8 cellular contexts compared by ENCODE assay signal in the genomic region with DNA sequence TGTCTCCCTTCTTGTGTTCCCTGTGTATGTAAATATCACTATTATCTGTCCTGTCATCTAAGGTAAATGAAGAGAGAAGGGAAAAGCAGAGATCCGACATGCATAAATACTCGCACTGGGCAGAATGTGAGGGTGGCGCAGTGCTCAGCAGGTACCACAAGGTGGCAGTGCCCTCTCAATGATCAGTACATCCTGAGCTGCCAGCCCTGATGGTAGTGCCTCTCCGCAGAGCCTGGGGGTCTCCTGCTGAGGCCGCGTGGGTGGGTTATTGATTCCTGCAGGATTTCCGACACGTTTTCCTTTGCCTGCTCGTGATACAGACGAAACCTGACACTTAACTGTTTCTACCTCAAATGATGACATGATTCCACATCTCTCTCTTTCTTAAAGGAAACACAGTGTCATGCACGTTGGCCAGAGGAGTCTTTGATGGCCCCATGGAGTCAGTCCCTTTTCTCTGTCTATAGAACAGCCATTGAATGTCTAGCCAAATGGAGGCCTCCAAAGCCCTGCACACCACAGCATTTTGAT. TPM values are rescaled to one million over a fixed set of nuclear protein-coding genes. Genes with fewer than 3 reads are reported as not detected.
DNase-seq lines count a peak whose midpoint lies in the region; ATAC-seq and TF ChIP-seq lines count a peak whose summit lies in the region.

No MANE protein-coding gene starts in this region.

- H3K36me3 ChIP-seq in SK-N-MC (ENCODE audit: insufficient read depth, low read length) (no peaks in the 10 kb centered on the region), heart right ventricle (no peaks in the 10 kb centered on the region), psoas muscle (ENCODE audit: insufficient read depth in 1 of 2, low read depth in 1 of 2) (no peaks in the 10 kb centered on the region), vagina (no peaks in the 10 kb centered on the region)

- H3K4me3 ChIP-seq in SK-N-MC: no peak overlapping the region
- no peak overlapping the region for H3K4me3 ChIP-seq in heart right ventricle
- H3K4me3 ChIP-seq in psoas muscle: no peak overlapping the region
- H3K4me3 ChIP-seq in vagina: no peak overlapping the region

- peaks cover 0 to 25% (median 7%) of the 10 kb centered on the region in 7 donors for H3K27me3 ChIP-seq in heart right ventricle
- peaks cover 0 to 4% (median 3%) of the 10 kb centered on the region in 3 donors for H3K27me3 ChIP-seq in psoas muscle (ENCODE audit: insufficient read depth in 3 of 3, low read length in 2 of 3)
- H3K27me3 ChIP-seq in vagina: no peaks in the 10 kb centered on the region

- 4% methylated on average over 11 of the region's 11 CpGs for WGBS in heart right ventricle, 2 donors
- WGBS in psoas muscle, 3 donors: 3 to 4% (median 3%) methylated on average over 11 of the region's 11 CpGs

- H3K27ac Mint-ChIP-seq in activated naive CD4-positive, alpha-beta T cell treated with anti-CD3 and anti-CD28 coated beads, Interleukin-2, amount 50 U/mL, for 72 hours: peak overlapping the region in 1 of 2 donors; percentile 65

- peak; percentile 82 to 86 for ATAC-seq in activated naive CD4-positive, alpha-beta T cell treated with anti-CD3 and anti-CD28 coated beads, Interleukin-2, amount 50 U/mL, for 72 hours
- ATAC-seq in heart right ventricle (peak; percentile 87 to 94 (median 91)), psoas muscle (peak; percentile 89 to 94 (median 92))

- no peak overlapping the region for H3K9ac ChIP-seq in SK-N-MC (ENCODE audit: insufficient read length)

- TF ChIP-seq POLR2A in vagina (IDR thresholded peaks at IDR 0.05): no peak

- H3K9me3 Mint-ChIP-seq in activated naive CD4-positive, alpha-beta T cell treated with anti-CD3 and anti-CD28 coated beads, Interleukin-2, amount 50 U/mL, for 72 hours: no peaks in the 10 kb centered on the region

- peak; percentile 98 for TF ChIP-seq CTCF in GM12873 (IDR thresholded peaks at IDR 0.05; ENCODE audit: insufficient read depth, low read depth, low read length, missing control alignments)
- TF ChIP-seq CTCF in heart right ventricle (IDR thresholded peaks at IDR 0.05): peak; percentile 85 to 95 (median 93)
- peak; percentile 96 for TF ChIP-seq CTCF in psoas muscle (IDR thresholded peaks at IDR 0.05)
- peak; percentile 71 to 84 (median 82) for TF ChIP-seq CTCF in vagina (IDR thresholded peaks at IDR 0.05)

- H3K4me1 ChIP-seq in heart right ventricle: peaks cover 0 to 5% (median 0%) of the 10 kb centered on the region in 9 donors
- no peaks in the 10 kb centered on the region for H3K4me1 ChIP-seq in psoas muscle
- H3K4me1 ChIP-seq in vagina: no peaks in the 10 kb centered on the region

- DNase-seq in HCEC 1CT: peak; percentile 47
- DNase-seq in M059J (ENCODE audit: low read depth): peak; percentile 43
- peak; percentile 0 for DNase-seq in SK-N-MC (ENCODE audit: low read depth, low spot score)
- peak; percentile 71 to 77 for DNase-seq in activated naive CD4-positive, alpha-beta T cell treated with anti-CD3 and anti-CD28 coated beads, Interleukin-2, amount 50 U/mL, for 72 hours (ENCODE audit: low spot score in 2 of 2)
- peak; percentile 56 to 58 for DNase-seq in heart right ventricle
- peak; percentile 52 to 73 for DNase-seq in psoas muscle
- peak; percentile 80 to 93 for DNase-seq in vagina (ENCODE audit: extremely low spot score in 2 of 2)

- H3K27ac ChIP-seq in SK-N-MC (no peak overlapping the region), heart right ventricle (no peak overlapping the region), psoas muscle (no peak overlapping the region), vagina (no peak overlapping the region)

- intact Hi-C loops in heart right ventricle (cut with DNase I) (loop anchor here (1.0 to 10.0 kb wide), 9 partner anchors 98 to 278 kb away; no protein-coding TSS in a partner anchor), psoas muscle (cut with DNase I) (loop anchor here (1.0 to 10.0 kb wide), 4 partner anchors 110 to 274 kb away; no protein-coding TSS in a partner anchor), vagina (cut with DNase I) (loop anchor here (5.0 kb wide), 2 partner anchors 108 to 273 kb away; no protein-coding TSS in a partner anchor)

- no peaks in the 10 kb centered on the region for H3K36me3 Mint-ChIP-seq in activated naive CD4-positive, alpha-beta T cell treated with anti-CD3 and anti-CD28 coated beads, Interleukin-2, amount 50 U/mL, for 72 hours

- no peaks in the 10 kb centered on the region for H3K9me3 ChIP-seq in SK-N-MC (ENCODE audit: low read depth, low read length)
- no peaks in the 10 kb centered on the region for H3K9me3 ChIP-seq in heart right ventricle
- H3K9me3 ChIP-seq in psoas muscle: no peaks in the 10 kb centered on the region
- no peaks in the 10 kb centered on the region for H3K9me3 ChIP-seq in vagina

RNA-seq across cellular contexts. Expression of a gene that starts 19.8 kb away (rescaled TPM):
- total RNA-seq in M059J (2014; rRNA removed; shearing (Covaris generic)): not detected in 2 replicates
- total RNA-seq in activated naive CD4-positive, alpha-beta T cell treated with anti-CD3 and anti-CD28 coated beads, Interleukin-2, amount 50 U/mL, for 72 hours: not detected
- 1 to 10 TPM in 1 of 10 donors, under 1 TPM in 4, not detected in 5; 0.13 to 3.1 (median 0.53) TPM for total RNA-seq in heart right ventricle
- polyA plus RNA-seq in heart right ventricle: 1 to 10 TPM in 1 of 2 donors, under 1 TPM in 1; 0.16 to 4.0 TPM
- not detected for total RNA-seq in psoas muscle
- under 1 TPM; 0.10 to 0.28 (median 0.25) TPM for polyA plus RNA-seq in psoas muscle
- total RNA-seq in vagina: not detected

RNA-seq across cellular contexts. Expression of a gene that starts 23.3 kb away (rescaled TPM):
- not detected in 2 replicates for total RNA-seq in M059J (2014; rRNA removed; shearing (Covaris generic))
- not detected for total RNA-seq in activated naive CD4-positive, alpha-beta T cell treated with anti-CD3 and anti-CD28 coated beads, Interleukin-2, amount 50 U/mL, for 72 hours
- under 1 TPM in 2 of 10 donors, not detected in 8; 0.10 to 0.17 TPM for total RNA-seq in heart right ventricle
- polyA plus RNA-seq in heart right ventricle: not detected
- total RNA-seq in psoas muscle: not detected
- not detected for polyA plus RNA-seq in psoas muscle
- total RNA-seq in vagina: not detected

RNA-seq across cellular contexts. Expression of a gene that starts 39.3 kb away (rescaled TPM):
- not detected in 2 replicates for total RNA-seq in M059J (2014; rRNA removed; shearing (Covaris generic))
- not detected for total RNA-seq in activated naive CD4-positive, alpha-beta T cell treated with anti-CD3 and anti-CD28 coated beads, Interleukin-2, amount 50 U/mL, for 72 hours
- total RNA-seq in heart right ventricle (not detected), psoas muscle (not detected), vagina (not detected)
- polyA plus RNA-seq in heart right ventricle (not detected), psoas muscle (not detected)

Comparison
In these comparisons a context has a peak if more than half of its experiments do, and no peak if none do; other contexts are left out.
1. DNase-seq: peak in every context shown above with its lines; median percentile 86 in vagina; 74 in activated naive CD4-positive, alpha-beta T cell treated with anti-CD3 and anti-CD28 coated beads, Interleukin-2, amount 50 U/mL, for 72 hours; 62 in psoas muscle; 57 in heart right ventricle; 47 in HCEC 1CT; 43 in M059J; 0 in SK-N-MC.